In the genomic region with DNA sequence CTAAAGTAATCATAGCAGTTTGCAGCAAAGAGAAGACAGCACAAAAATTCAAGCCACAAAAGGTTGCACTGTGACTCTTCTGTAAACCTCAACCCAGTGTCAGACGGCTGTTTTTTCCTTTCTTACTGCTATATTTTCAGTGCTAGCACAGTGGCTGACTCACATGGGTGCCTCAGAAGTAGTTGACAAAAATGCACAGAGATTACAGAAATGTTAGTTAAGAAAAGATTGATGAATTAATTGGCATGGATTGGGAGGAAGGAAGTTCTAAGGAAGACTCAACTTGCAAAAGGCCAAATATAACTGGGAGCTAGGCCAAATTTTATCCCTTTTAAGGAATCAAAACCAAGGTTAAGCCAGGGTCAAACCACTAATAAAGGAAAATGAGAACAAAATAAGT, we compare ENCODE assay signal across 2 cellular contexts.
TF ChIP-seq lines count a peak whose summit lies in the region.

No MANE protein-coding gene starts in this region.

TF ChIP-seq in IMR-90, 13 proteins besides CTCF, POLR2A, EP300 and RAD21:
- no peak for TF ChIP-seq BHLHE40 (IDR thresholded peaks at IDR 0.05; ENCODE audit: low read depth, low read length)
- TF ChIP-seq MAFK (IDR thresholded peaks at IDR 0.05; ENCODE audit: low read depth, low read length): no peak
- no peak for TF ChIP-seq CEBPB (IDR thresholded peaks at IDR 0.05; ENCODE audit: low read depth, low read length)
- TF ChIP-seq RCOR1 (IDR thresholded peaks at IDR 0.05; ENCODE audit: insufficient replicate concordance, low read length): no peak
- TF ChIP-seq MXI1 (IDR thresholded peaks at IDR 0.05; ENCODE audit: borderline replicate concordance, low read depth, low read length): no peak
- no peak for TF ChIP-seq RFX5 (IDR thresholded peaks at IDR 0.05; ENCODE audit: low read depth, low read length)
- no peak for TF ChIP-seq NFE2L2 (IDR thresholded peaks at IDR 0.05; ENCODE audit: low read depth, low read length)
- no peak for TF ChIP-seq CHD1 (IDR thresholded peaks at IDR 0.05; ENCODE audit: low read depth, low read length)

TF ChIP-seq in GM12878, 131 proteins besides CTCF, POLR2A, EP300 and RAD21:
- peak; percentile 63 for TF ChIP-seq RUNX3 (IDR thresholded peaks at IDR 0.05; ENCODE audit: low read length)
- TF ChIP-seq HDGF (IDR thresholded peaks at IDR 0.05): no peak
